In genomic region chr3:33019981-33020380, GRCh38 we compare ENCODE assay signal across 19 cellular contexts.
DNase-seq lines count a peak whose midpoint lies in the region; TF ChIP-seq lines count a peak whose summit lies in the region.
"Had no signal": no experiment of that assay in that cellular context is flagged by ENCODE, and none has a peak within 500 bp of the region (broad histone marks: within the 10 kb centered on the region; RNA-seq: fewer than 3 reads in every experiment).

No MANE protein-coding gene starts in this region.

- H3K27ac ChIP-seq in CD8-positive, alpha-beta memory T cell (ENCODE audit: low read depth, low read length) = no peak overlapping the region
- H3K27ac ChIP-seq: HL-60 had no signal

- peaks cover 82% of the 10 kb centered on the region for H3K36me3 Mint-ChIP-seq in activated T-cell treated with anti-CD3 and anti-CD28 coated beads, Interleukin-2, amount 50 U/mL, for 24 hours (ENCODE audit: low read depth)
- peaks cover 17 to 73% (median 25%) of the 10 kb centered on the region in 3 donors for H3K36me3 Mint-ChIP-seq in CD8-positive, alpha-beta memory T cell
- peaks cover 58% of the 10 kb centered on the region for H3K36me3 Mint-ChIP-seq in activated T-helper 1 cell treated with anti-CD3 and anti-CD28 coated beads, Interleukin-12 subunit alpha, Interleukin-12 subunit beta, Interleukin-2, Interleukin-4 antibody, amounts not matched to agents 30 ng/mL and 10 ng/mL and 1 ng/mL, durations not matched to agents 14 hours and 24 hours and 36 hours (ENCODE audit: low read depth)
- peaks cover 5% of the 10 kb centered on the region for H3K36me3 Mint-ChIP-seq in glutamatergic neuron (ENCODE audit: unreplicated experiment)

- CTCF ChIA-PET in CD8-positive, alpha-beta memory T cell (lab: Charles Lee) = no interaction called here

- no peaks in the 10 kb centered on the region for H3K27me3 ChIP-seq in CD8-positive, alpha-beta memory T cell (ENCODE audit: insufficient read depth, low read length, poor library complexity, severe bottlenecking)
- H3K27me3 ChIP-seq in mononuclear cell (ENCODE audit: insufficient read depth, low read length) = no peaks in the 10 kb centered on the region
- H3K27me3 ChIP-seq: BE2C had no signal

- no peak overlapping the region for H3K4me3 ChIP-seq in CD8-positive, alpha-beta memory T cell (ENCODE audit: low read length)
- peak overlapping the region; percentile 9 for H3K4me3 ChIP-seq in mononuclear cell (ENCODE audit: low read length)

- no peaks in the 10 kb centered on the region for H3K27me3 Mint-ChIP-seq in activated T-cell treated with anti-CD3 and anti-CD28 coated beads, Interleukin-2, amount 50 U/mL, for 24 hours
- H3K27me3 Mint-ChIP-seq in CD8-positive, alpha-beta memory T cell = no peaks in the 10 kb centered on the region
- H3K27me3 Mint-ChIP-seq in activated T-helper 1 cell treated with anti-CD3 and anti-CD28 coated beads, Interleukin-12 subunit alpha, Interleukin-12 subunit beta, Interleukin-2, Interleukin-4 antibody, amounts not matched to agents 30 ng/mL and 10 ng/mL and 1 ng/mL, durations not matched to agents 14 hours and 24 hours and 36 hours (ENCODE audit: insufficient read depth) = peaks cover 1% of the 10 kb centered on the region
- H3K27me3 Mint-ChIP-seq in glutamatergic neuron (ENCODE audit: unreplicated experiment) = no peaks in the 10 kb centered on the region

- H3K9me3 Mint-ChIP-seq in activated T-cell treated with anti-CD3 and anti-CD28 coated beads, Interleukin-2, amount 50 U/mL, for 24 hours = no peaks in the 10 kb centered on the region
- no peaks in the 10 kb centered on the region for H3K9me3 Mint-ChIP-seq in CD8-positive, alpha-beta memory T cell
- H3K9me3 Mint-ChIP-seq in activated T-helper 1 cell treated with anti-CD3 and anti-CD28 coated beads, Interleukin-12 subunit alpha, Interleukin-12 subunit beta, Interleukin-2, Interleukin-4 antibody, amounts not matched to agents 30 ng/mL and 10 ng/mL and 1 ng/mL, durations not matched to agents 14 hours and 24 hours and 36 hours = no peaks in the 10 kb centered on the region
- no peaks in the 10 kb centered on the region for H3K9me3 Mint-ChIP-seq in glutamatergic neuron (ENCODE audit: unreplicated experiment)

- peaks cover 70% of the 10 kb centered on the region for H3K4me1 Mint-ChIP-seq in activated T-cell treated with anti-CD3 and anti-CD28 coated beads, Interleukin-2, amount 50 U/mL, for 24 hours (ENCODE audit: low read depth)
- peaks cover 56 to 92% (median 85%) of the 10 kb centered on the region in 3 donors for H3K4me1 Mint-ChIP-seq in CD8-positive, alpha-beta memory T cell
- H3K4me1 Mint-ChIP-seq in activated T-helper 1 cell treated with anti-CD3 and anti-CD28 coated beads, Interleukin-12 subunit alpha, Interleukin-12 subunit beta, Interleukin-2, Interleukin-4 antibody, amounts not matched to agents 30 ng/mL and 10 ng/mL and 1 ng/mL, durations not matched to agents 14 hours and 24 hours and 36 hours (ENCODE audit: low read depth) = peaks cover 70% of the 10 kb centered on the region
- no peaks in the 10 kb centered on the region for H3K4me1 Mint-ChIP-seq in glutamatergic neuron (ENCODE audit: low read depth, unreplicated experiment)

- POLR2A ChIA-PET in CD8-positive, alpha-beta memory T cell (lab: Charles Lee) = no interaction called here

- H3K27ac Mint-ChIP-seq in activated T-cell treated with anti-CD3 and anti-CD28 coated beads, Interleukin-2, amount 50 U/mL, for 24 hours = peak overlapping the region; percentile 67
- peak overlapping the region in 5 of 8 donors; percentile 29 to 79 (median 59) for H3K27ac Mint-ChIP-seq in CD8-positive, alpha-beta memory T cell
- peak overlapping the region; percentile 18 for H3K27ac Mint-ChIP-seq in activated T-helper 1 cell treated with anti-CD3 and anti-CD28 coated beads, Interleukin-12 subunit alpha, Interleukin-12 subunit beta, Interleukin-2, Interleukin-4 antibody, amounts not matched to agents 30 ng/mL and 10 ng/mL and 1 ng/mL, durations not matched to agents 14 hours and 24 hours and 36 hours
- no peak overlapping the region for H3K27ac Mint-ChIP-seq in glutamatergic neuron (ENCODE audit: unreplicated experiment)

- peaks cover 15% of the 10 kb centered on the region for H3K36me3 ChIP-seq in CD8-positive, alpha-beta memory T cell (ENCODE audit: insufficient read depth, low read length)
- H3K36me3 ChIP-seq: BE2C had no signal

- peak overlapping the region; percentile 46 for H3K4me3 Mint-ChIP-seq in activated T-cell treated with anti-CD3 and anti-CD28 coated beads, Interleukin-2, amount 50 U/mL, for 24 hours
- peak overlapping the region in 6 of 7 donors; percentile 0 to 73 (median 36) for H3K4me3 Mint-ChIP-seq in CD8-positive, alpha-beta memory T cell
- H3K4me3 Mint-ChIP-seq in activated T-helper 1 cell treated with anti-CD3 and anti-CD28 coated beads, Interleukin-12 subunit alpha, Interleukin-12 subunit beta, Interleukin-2, Interleukin-4 antibody, amounts not matched to agents 30 ng/mL and 10 ng/mL and 1 ng/mL, durations not matched to agents 14 hours and 24 hours and 36 hours = no peak overlapping the region
- H3K4me3 Mint-ChIP-seq in glutamatergic neuron (ENCODE audit: unreplicated experiment) = no peak overlapping the region

- DNase-seq in activated T-cell treated with anti-CD3 and anti-CD28 coated beads, Interleukin-2, amount 50 U/mL, for 24 hours = no peak
- DNase-seq in activated T-cell treated with anti-CD3 and anti-CD28 coated beads, Interleukin-2, amount 50 U/mL, for 1 hour = no peak
- no peak for DNase-seq in CD8-positive, alpha-beta memory T cell
- no peak for DNase-seq in activated T-helper 1 cell treated with anti-CD3 and anti-CD28 coated beads, Interleukin-12 subunit alpha, Interleukin-12 subunit beta, Interleukin-2, Interleukin-4 antibody, amounts not matched to agents 30 ng/mL and 10 ng/mL and 1 ng/mL, durations not matched to agents 14 hours and 24 hours and 36 hours (ENCODE audit: low spot score)
- DNase-seq in glutamatergic neuron (no peak), NCI-H187 treated with DMSO at 0.1 percent for 48 hours (lab: John Stamatoyannopoulos, UW) (no peak)
- DNase-seq in activated CD4-positive, CD25-positive, alpha-beta regulatory T cell treated with anti-CD3 and anti-CD28 coated beads, Interleukin-2, amount 50 U/mL, for 72 hours = no peak
- DNase-seq: BE2C, DMS153, EL, GOT3, KBM-7, NCI-H1092, NCI-H1694, NCI-H2171 treated with DMSO at 0.1 percent for 48 hours, NCI-H510A treated with DMSO at 0.1 percent for 48 hours, SHP77 treated with DMSO at 0.1 percent for 48 hours had no signal

- no peak for TF ChIP-seq CTCF in glutamatergic neuron (IDR thresholded peaks at IDR 0.05; ENCODE audit: partially characterized antibody, unreplicated experiment)

- intact Hi-C loops in activated T-helper 1 cell treated with anti-CD3 and anti-CD28 coated beads, Interleukin-12 subunit alpha, Interleukin-12 subunit beta, Interleukin-2, Interleukin-4 antibody, amounts not matched to agents 30 ng/mL and 10 ng/mL and 1 ng/mL, durations not matched to agents 14 hours and 24 hours and 36 hours (cut with micrococcal nuclease) = no loop called here

- no peaks in the 10 kb centered on the region for H3K9me3 ChIP-seq in CD8-positive, alpha-beta memory T cell (ENCODE audit: low read length)
- no peaks in the 10 kb centered on the region for H3K9me3 ChIP-seq in mononuclear cell (ENCODE audit: low read depth, low read length)
- H3K9me3 ChIP-seq: BE2C had no signal

- H3K4me1 ChIP-seq in CD8-positive, alpha-beta memory T cell (ENCODE audit: insufficient read depth, low read length) = peaks cover 23% of the 10 kb centered on the region
- H3K4me1 ChIP-seq in mononuclear cell (ENCODE audit: insufficient read depth, low read length) = peaks cover 4% of the 10 kb centered on the region
- H3K4me1 ChIP-seq: BE2C had no signal

Comparison
In these comparisons a context has a peak if more than half of its experiments do, and no peak if none do; other contexts are left out.
1. H3K4me3 Mint-ChIP-seq: peak in activated T-cell treated with anti-CD3 and anti-CD28 coated beads, Interleukin-2, amount 50 U/mL, for 24 hours (single experiment) and CD8-positive, alpha-beta memory T cell (6 of 7); none in activated T-helper 1 cell treated with anti-CD3 and anti-CD28 coated beads, Interleukin-12 subunit alpha, Interleukin-12 subunit beta, Interleukin-2, Interleukin-4 antibody, amounts not matched to agents 30 ng/mL and 10 ng/mL and 1 ng/mL, durations not matched to agents 14 hours and 24 hours and 36 hours (single experiment) and glutamatergic neuron (single experiment).